ENCODE assay signal across 7 cellular contexts in the genomic region with DNA sequence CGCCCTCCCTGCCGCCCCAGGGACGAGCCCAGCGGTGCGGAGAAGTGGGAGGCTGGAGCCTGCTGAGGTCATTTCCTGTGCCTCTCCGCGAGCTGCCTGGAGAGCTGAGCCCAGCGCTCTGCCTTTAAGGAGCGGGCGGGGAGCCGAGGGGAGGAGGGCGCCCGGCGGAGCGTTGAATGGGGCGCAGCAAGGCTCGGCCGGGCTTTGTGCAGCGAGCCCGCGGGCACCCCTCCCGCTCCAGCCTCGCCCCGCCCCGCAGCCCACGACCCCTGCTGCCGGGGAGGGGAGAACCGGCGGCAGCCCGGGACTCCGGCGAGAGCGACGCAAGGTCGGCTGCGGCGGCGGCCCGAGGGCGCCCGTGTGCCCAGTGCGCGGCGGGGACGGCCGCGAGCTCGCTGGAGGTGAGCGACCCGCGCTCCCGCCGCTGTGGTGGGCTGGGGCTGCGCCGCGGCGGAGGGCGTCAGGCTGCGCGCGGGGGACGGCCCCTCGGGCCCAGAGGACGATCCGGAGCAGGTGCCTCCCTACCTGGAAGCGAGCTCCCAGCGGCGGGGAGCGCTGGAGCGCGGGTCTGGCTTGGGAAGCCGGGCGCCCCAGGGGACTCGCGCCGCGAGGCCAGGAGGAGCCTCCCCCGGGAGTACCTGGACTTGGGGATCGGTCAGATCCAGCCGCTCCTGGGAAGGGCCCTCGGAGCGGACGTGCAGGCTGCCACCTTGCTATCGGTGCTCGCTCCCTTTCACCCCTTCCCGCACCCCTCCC. TPM values are rescaled to one million over a fixed set of nuclear protein-coding genes. Genes with fewer than 3 reads are reported as not detected.
DNase-seq lines count a peak whose midpoint lies in the region; ATAC-seq, FAIRE-seq and TF ChIP-seq lines count a peak whose summit lies in the region.

A gene (plus strand): TSS at position 293 of the 756 bp plus-strand sequence. CDS start 8,578 bp downstream, outside the sequence.

- TF ChIP-seq CTCF in OCI-LY1 (IDR thresholded peaks at IDR 0.05; ENCODE audit: low read length) = no peak

- no peaks in the 10 kb centered on the region for H3K9me3 ChIP-seq in OCI-LY1 (ENCODE audit: low read length)

- H3K36me3 Mint-ChIP-seq in naive thymus-derived CD8-positive, alpha-beta T cell = no peaks in the 10 kb centered on the region

- peaks cover 4 to 29% (median 9%) of the 10 kb centered on the region in 5 donors for H3K27me3 Mint-ChIP-seq in naive thymus-derived CD8-positive, alpha-beta T cell

- H3K4me2 ChIP-seq in OCI-LY1 (ENCODE audit: low read length) = peak within 1 kb of the TSS; percentile 56

- H3K4me1 ChIP-seq in OCI-LY1 (ENCODE audit: insufficient read depth, low read length, severe bottlenecking) = no peaks in the 10 kb centered on the region

- peak; percentile 56 for DNase-seq in GM12892 (ENCODE audit: insufficient read length)
- peak; percentile 18 for DNase-seq in HS-5 (ENCODE audit: low read depth)
- DNase-seq in activated T-helper 9 cell treated with anti-CD3 and anti-CD28 coated beads, Interleukin-2, amount 50 U/mL, for 16 hours (ENCODE audit: low read depth) = peak; percentile 32
- DNase-seq in fibroblast of the conjunctiva (ENCODE audit: low read depth) = peak; percentile 29
- DNase-seq in naive thymus-derived CD8-positive, alpha-beta T cell = peak; percentile 11 to 67 (median 36)
- peak; percentile 94 for DNase-seq in superior temporal gyrus (ENCODE audit: extremely low spot score)

- FAIRE-seq in GM12892 (lab: Jason Lieb, UNC) = no peak

- H4K20me1 ChIP-seq in OCI-LY1 (ENCODE audit: insufficient read depth, low read length) = no peaks in the 10 kb centered on the region

- no peaks in the 10 kb centered on the region for H3K27me3 ChIP-seq in OCI-LY1 (ENCODE audit: insufficient read depth, low read length)

- peak; percentile 88 to 89 for ATAC-seq in naive thymus-derived CD8-positive, alpha-beta T cell

- peak within 1 kb of the TSS; percentile 68 to 88 (median 81) for H3K4me3 Mint-ChIP-seq in naive thymus-derived CD8-positive, alpha-beta T cell

- H2AFZ ChIP-seq in OCI-LY1 (ENCODE audit: low read length) = no peak within 1 kb of the TSS

- TF ChIP-seq POLR2A in GM12892 (IDR thresholded peaks at IDR 0.05; ENCODE audit: low read depth, low read length) = no peak

- H3K9me2 ChIP-seq in OCI-LY1 (ENCODE audit: low read depth, low read length) = no peaks in the 10 kb centered on the region

- H3K27ac ChIP-seq in OCI-LY1 (ENCODE audit: low read depth, low read length, poor library complexity, severe bottlenecking) = no peak within 1 kb of the TSS

- no peaks in the 10 kb centered on the region for H3K79me2 ChIP-seq in OCI-LY1 (ENCODE audit: insufficient read depth, low read length)

- peak within 1 kb of the TSS; percentile 27 for H3K4me3 ChIP-seq in OCI-LY1 (ENCODE audit: low read depth, low read length, poor library complexity, severe bottlenecking)

- peak within 1 kb of the TSS in 2 of 10 donors; percentile 69 to 72 for H3K27ac Mint-ChIP-seq in naive thymus-derived CD8-positive, alpha-beta T cell

- H3K9me3 Mint-ChIP-seq in naive thymus-derived CD8-positive, alpha-beta T cell = no peaks in the 10 kb centered on the region

- H3K4me1 Mint-ChIP-seq in naive thymus-derived CD8-positive, alpha-beta T cell = peaks cover 0 to 9% (median 4%) of the 10 kb centered on the region in 4 donors

- POLR2A ChIA-PET in naive thymus-derived CD8-positive, alpha-beta T cell (lab: Charles Lee) = no interaction called here

- no peaks in the 10 kb centered on the region for H3F3A ChIP-seq in OCI-LY1 (ENCODE audit: insufficient read depth, low read length)

- no peak within 1 kb of the TSS for H3K9ac ChIP-seq in OCI-LY1 (ENCODE audit: low read length)

- no peaks in the 10 kb centered on the region for H3K36me3 ChIP-seq in OCI-LY1 (ENCODE audit: insufficient read depth, low read length)

RNA-seq across cellular contexts. Expression of the gene that starts here (rescaled TPM):
- polyA plus RNA-seq in GM12892 (2012; ENCODE audit: missing spikeins) = 0.17 TPM
- total RNA-seq in naive thymus-derived CD8-positive, alpha-beta T cell = 1 to 10 TPM; 1.0 to 1.4 TPM
- under 1 TPM in 2 of 3 donors, not detected in 1; 0.06 to 0.07 TPM for polyA plus RNA-seq in naive thymus-derived CD8-positive, alpha-beta T cell

Comparison
In these comparisons a context has a peak if more than half of its experiments do, and no peak if none do; other contexts are left out.
1. DNase-seq: peak in every context shown above with its lines; median percentile 94 in superior temporal gyrus; 56 in GM12892; 36 in naive thymus-derived CD8-positive, alpha-beta T cell; 32 in activated T-helper 9 cell treated with anti-CD3 and anti-CD28 coated beads, Interleukin-2, amount 50 U/mL, for 16 hours; 29 in fibroblast of the conjunctiva; 18 in HS-5.